In genomic region chr6:18211338-18211737, GRCh38 we compare ENCODE assay signal across 10 cellular contexts. TPM values are rescaled to one million over a fixed set of nuclear protein-coding genes. Genes with fewer than 3 reads are reported as not detected.
DNase-seq lines count a peak whose midpoint lies in the region; ATAC-seq and TF ChIP-seq lines count a peak whose summit lies in the region.
"Had no signal": no experiment of that assay in that cellular context is flagged by ENCODE, and none has a peak within 500 bp of the region (broad histone marks: within the 10 kb centered on the region; RNA-seq: fewer than 3 reads in every experiment).

No MANE protein-coding gene starts in this region.

- peaks cover 18% of the 10 kb centered on the region for H3K4me1 Mint-ChIP-seq in CD4-positive, alpha-beta T cell (ENCODE audit: low read depth)

- POLR2A ChIA-PET in CD4-positive, alpha-beta T cell (lab: Charles Lee), result no interaction called here

- no peaks in the 10 kb centered on the region for H3K27me3 Mint-ChIP-seq in CD4-positive, alpha-beta T cell

- DNase-seq in activated T-cell treated with anti-CD3 and anti-CD28 coated beads for 24 hours (ENCODE audit: low read depth) (peak; percentile 16), activated T-cell treated with anti-CD3 and anti-CD28 coated beads for 4 hours (no peak), substantia nigra (lab: John Stamatoyannopoulos, UW) (no peak)
- DNase-seq in stimulated activated CD4-positive, alpha-beta T cell treated with anti-CD3 and anti-CD28 coated beads, TNF-alpha, amount 100 ng/mL, for 24 hours (ENCODE audit: low read depth in 3 of 3), result peak in 2 of 3 experiments; percentile 1 to 12
- no peak for DNase-seq in CD4-positive, alpha-beta T cell
- no peak for DNase-seq in activated CD8-positive, alpha-beta memory T cell treated with anti-CD3 and anti-CD28 coated beads, Interleukin-2, amount 50 U/mL, for 48 hours
- DNase-seq: NCI-H2029 had no signal

- intact Hi-C loops in CD4-positive, alpha-beta T cell (cut with DNase I, micrococcal nuclease), result no loop called here

- H3K27me3 ChIP-seq in CD4-positive, alpha-beta T cell (ENCODE audit: control insufficient read depth, insufficient read depth, low read length), result no peaks in the 10 kb centered on the region

- no peaks in the 10 kb centered on the region for H3K9me3 Mint-ChIP-seq in CD4-positive, alpha-beta T cell
- H3K9me3 Mint-ChIP-seq: GM23338 had no signal

- ATAC-seq in GM21723 (IDR thresholded peaks at IDR 0.05; ENCODE audit: unreplicated experiment) (peak; percentile 92), HG03469 (IDR thresholded peaks at IDR 0.05; ENCODE audit: unreplicated experiment) (peak; percentile 95)
- ATAC-seq in CD4-positive, alpha-beta T cell (ENCODE audit: poor library complexity), result no peak
- ATAC-seq: GM23338 had no signal

- CTCF ChIA-PET in CD4-positive, alpha-beta T cell (lab: Charles Lee), result no interaction called here

- no peak overlapping the region for H3K27ac ChIP-seq in CD4-positive, alpha-beta T cell (ENCODE audit: low read depth, low read length)
- H3K27ac ChIP-seq in substantia nigra (ENCODE audit: low read depth, low read length, poor library complexity, severe bottlenecking), result no peak overlapping the region

- H3K4me3 Mint-ChIP-seq in CD4-positive, alpha-beta T cell, result no peak overlapping the region
- H3K4me3 Mint-ChIP-seq: GM23338 had no signal

- peaks cover 69% of the 10 kb centered on the region for H3K36me3 Mint-ChIP-seq in CD4-positive, alpha-beta T cell (ENCODE audit: low read depth)

- no peak overlapping the region for H3K27ac Mint-ChIP-seq in CD4-positive, alpha-beta T cell
- H3K27ac Mint-ChIP-seq: GM23338 had no signal

- no peak for TF ChIP-seq CTCF in CD4-positive, alpha-beta T cell (IDR thresholded peaks at IDR 0.05)

- H3K9me3 ChIP-seq in CD4-positive, alpha-beta T cell (ENCODE audit: control insufficient read depth, low read length), result no peaks in the 10 kb centered on the region

RNA-seq across cellular contexts. Expression of gene DEK, which starts 53.0 kb away (rescaled TPM):
- total RNA-seq in CD4-positive, alpha-beta T cell, result 10 to 100 TPM; 52.7 to 56.7 TPM

RNA-seq across cellular contexts. Expression of gene KDM1B, which starts 56.1 kb away (rescaled TPM):
- 1 to 10 TPM; 4.4 to 6.0 TPM for total RNA-seq in CD4-positive, alpha-beta T cell

RNA-seq across cellular contexts. Expression of gene TPMT, which starts 56.5 kb away (rescaled TPM):
- total RNA-seq in CD4-positive, alpha-beta T cell, result 1 to 10 TPM; 3.2 to 3.3 TPM

Comparison
In these comparisons a context has a peak if more than half of its experiments do, and no peak if none do; other contexts are left out.
1. DNase-seq: peak in activated T-cell treated with anti-CD3 and anti-CD28 coated beads for 24 hours (single experiment) and stimulated activated CD4-positive, alpha-beta T cell treated with anti-CD3 and anti-CD28 coated beads, TNF-alpha, amount 100 ng/mL, for 24 hours (2 of 3); none in activated T-cell treated with anti-CD3 and anti-CD28 coated beads for 4 hours (single experiment), CD4-positive, alpha-beta T cell (0 of 10), activated CD8-positive, alpha-beta memory T cell treated with anti-CD3 and anti-CD28 coated beads, Interleukin-2, amount 50 U/mL, for 48 hours (single experiment) and substantia nigra (0 of 49).